In the genomic region with DNA sequence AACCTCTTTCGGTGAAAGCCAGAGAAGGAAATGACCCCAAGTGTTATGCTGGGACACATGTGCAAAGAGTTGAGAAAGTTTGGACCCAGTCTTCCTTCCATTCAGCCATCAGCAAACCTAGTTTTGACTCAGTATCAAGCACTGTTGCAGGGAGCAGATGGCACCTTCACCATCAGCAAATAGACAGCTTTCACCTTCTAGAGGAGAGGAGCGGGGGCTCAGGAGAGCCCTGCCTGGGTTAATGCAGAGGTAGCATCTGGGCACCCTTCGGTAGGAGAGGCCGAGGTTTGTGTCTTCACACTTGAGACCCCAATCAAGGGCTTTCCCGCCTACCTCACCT, we compare ENCODE assay signal across 11 cellular contexts. TPM values are rescaled to one million over a fixed set of nuclear protein-coding genes. Genes with fewer than 3 reads are reported as not detected.
DNase-seq lines count a peak whose midpoint lies in the region; ATAC-seq, FAIRE-seq and TF ChIP-seq lines count a peak whose summit lies in the region.
"Had no signal": no experiment of that assay in that cellular context is flagged by ENCODE, and none has a peak within 500 bp of the region (broad histone marks: within the 10 kb centered on the region; RNA-seq: fewer than 3 reads in every experiment).

No MANE protein-coding gene starts in this region.

- peaks cover 93% of the 10 kb centered on the region for H3K4me1 ChIP-seq in OCI-LY1 (ENCODE audit: insufficient read depth, low read length, severe bottlenecking)
- H3K4me1 ChIP-seq in rectal smooth muscle tissue (ENCODE audit: control insufficient read depth, insufficient read depth, low read length), result peaks cover 16% of the 10 kb centered on the region

- H3K27ac Mint-ChIP-seq in T-cell, result no peak overlapping the region
- H3K27ac Mint-ChIP-seq: activated naive CD4-positive, alpha-beta T cell treated with anti-CD3 and anti-CD28 coated beads for 36 hours had no signal

- H3K9me3 ChIP-seq in OCI-LY1 (ENCODE audit: low read length), result no peaks in the 10 kb centered on the region

- FAIRE-seq in GM12892 (lab: Jason Lieb, UNC), result peak; percentile 84

- H3K27ac ChIP-seq in OCI-LY1 (ENCODE audit: low read depth, low read length, poor library complexity, severe bottlenecking), result peak overlapping the region; percentile 98
- no peak overlapping the region for H3K27ac ChIP-seq in rectal smooth muscle tissue (ENCODE audit: low read depth, low read length)

- H3K36me3 ChIP-seq in OCI-LY1 (ENCODE audit: insufficient read depth, low read length) (no peaks in the 10 kb centered on the region), rectal smooth muscle tissue (ENCODE audit: control insufficient read depth, insufficient read depth, low read length) (peaks cover 3% of the 10 kb centered on the region)

- peaks cover 30 to 46% of the 10 kb centered on the region in 2 donors for H3K27me3 Mint-ChIP-seq in T-cell

- H3K4me1 Mint-ChIP-seq in T-cell, result peaks cover 8 to 14% (median 9%) of the 10 kb centered on the region in 3 donors

- H3K79me2 ChIP-seq in OCI-LY1 (ENCODE audit: insufficient read depth, low read length), result no peaks in the 10 kb centered on the region

- CTCF ChIA-PET in T-cell (lab: Charles Lee), result interaction anchor here in 1 of 2 donors (0.5 to 2.1 kb wide), 2 partner anchors 14 to 507 kb away, joined by 3 to 5 read pairs; no protein-coding TSS in a partner anchor

- no peaks in the 10 kb centered on the region for H3F3A ChIP-seq in OCI-LY1 (ENCODE audit: insufficient read depth, low read length)

- H3K4me2 ChIP-seq in OCI-LY1 (ENCODE audit: low read length), result peak overlapping the region; percentile 59

- no peaks in the 10 kb centered on the region for H3K9me3 Mint-ChIP-seq in T-cell
- H3K9me3 Mint-ChIP-seq: activated naive CD4-positive, alpha-beta T cell treated with anti-CD3 and anti-CD28 coated beads for 36 hours had no signal

- H3K4me3 ChIP-seq in OCI-LY1 (ENCODE audit: low read depth, low read length, poor library complexity, severe bottlenecking) (no peak overlapping the region), fibroblast of villous mesenchyme (ENCODE audit: low read depth, low read length) (peak overlapping the region; percentile 43), rectal smooth muscle tissue (ENCODE audit: low read length) (peak overlapping the region; percentile 41)

- H3K9ac ChIP-seq in OCI-LY1 (ENCODE audit: low read length) (peak overlapping the region; percentile 62; the same call in 1 of the 2 replicates), rectal smooth muscle tissue (ENCODE audit: low read length) (no peak overlapping the region)

- POLR2A ChIA-PET in T-cell (lab: Charles Lee), result interaction anchor here in 1 of 2 donors (0.5 kb wide), 1 partner anchor 150 kb away, joined by 6 read pairs; no protein-coding TSS in a partner anchor

- H3K27me3 ChIP-seq in OCI-LY1 (ENCODE audit: insufficient read depth, low read length) (no peaks in the 10 kb centered on the region), rectal smooth muscle tissue (ENCODE audit: control insufficient read depth, insufficient read depth, low read length) (no peaks in the 10 kb centered on the region)

- TF ChIP-seq CTCF in OCI-LY1 (IDR thresholded peaks at IDR 0.05; ENCODE audit: low read length) (no peak), fibroblast of villous mesenchyme (IDR thresholded peaks at IDR 0.05; ENCODE audit: insufficient read depth, low read depth, low read length) (no peak)

- DNase-seq in GM12892 (ENCODE audit: insufficient read length) (no peak), fibroblast of villous mesenchyme (ENCODE audit: low read depth) (no peak), GM19240 (ENCODE audit: insufficient read length, low spot score) (no peak), T-cell (no peak)
- no peak for DNase-seq in stimulated activated CD4-positive, alpha-beta T cell treated with anti-CD3 and anti-CD28 coated beads, Interleukin-15, amount 100 ng/mL, for 24 hours
- DNase-seq: activated naive CD4-positive, alpha-beta T cell treated with anti-CD3 and anti-CD28 coated beads for 36 hours; NCI-H510A; T1000 had no signal

- no peaks in the 10 kb centered on the region for H4K20me1 ChIP-seq in OCI-LY1 (ENCODE audit: insufficient read depth, low read length)

- H3K4me3 Mint-ChIP-seq in T-cell, result peak overlapping the region in 1 of 3 donors; percentile 67
- H3K4me3 Mint-ChIP-seq: activated naive CD4-positive, alpha-beta T cell treated with anti-CD3 and anti-CD28 coated beads for 36 hours had no signal

- no peak for TF ChIP-seq POLR2A in GM12892 (IDR thresholded peaks at IDR 0.05; ENCODE audit: low read depth, low read length)

- H2AFZ ChIP-seq in OCI-LY1 (ENCODE audit: low read length), result no peak overlapping the region

- ATAC-seq in T-cell (replicated peaks in 1 of 4), result no peak
- no peak for ATAC-seq in HG03045 (IDR thresholded peaks at IDR 0.05; ENCODE audit: unreplicated experiment)

- H3K36me3 Mint-ChIP-seq in T-cell, result no peaks in the 10 kb centered on the region

- H3K9me2 ChIP-seq in OCI-LY1 (ENCODE audit: low read depth, low read length), result no peaks in the 10 kb centered on the region

RNA-seq across cellular contexts. Expression of a gene that starts 16.2 kb away (rescaled TPM):
- polyA plus RNA-seq in GM12892 (2012; ENCODE audit: missing spikeins), result not detected
- total RNA-seq in fibroblast of villous mesenchyme, result under 0.01 TPM in 1 of 2 replicates, not detected in the other
- total RNA-seq in T-cell, result not detected
- total RNA-seq: activated naive CD4-positive, alpha-beta T cell treated with anti-CD3 and anti-CD28 coated beads for 36 hours had no signal

RNA-seq across cellular contexts. Expression of a gene that starts 18.8 kb away (rescaled TPM):
- 1.4 TPM for polyA plus RNA-seq in GM12892 (2012; ENCODE audit: missing spikeins)
- total RNA-seq in fibroblast of villous mesenchyme, result under 0.01 and 0.43 TPM in 2 replicates
- 1 to 10 TPM in 1 of 5 donors, under 1 TPM in 4; 0.13 to 3.2 (median 0.44) TPM for total RNA-seq in T-cell

RNA-seq across cellular contexts. Expression of a gene that starts 22.0 kb away (rescaled TPM):
- not detected for polyA plus RNA-seq in GM12892 (2012; ENCODE audit: missing spikeins)
- total RNA-seq in fibroblast of villous mesenchyme (6.5 and 13.5 TPM in 2 replicates), T-cell (not detected)
- total RNA-seq: activated naive CD4-positive, alpha-beta T cell treated with anti-CD3 and anti-CD28 coated beads for 36 hours had no signal

RNA-seq across cellular contexts. Expression of a gene that starts 28.4 kb away (rescaled TPM):
- polyA plus RNA-seq in GM12892 (2012; ENCODE audit: missing spikeins), result 8.6 TPM
- total RNA-seq in fibroblast of villous mesenchyme (5.2 and 5.8 TPM in 2 replicates), T-cell (10 to 100 TPM; 18.4 to 21.4 (median 20.3) TPM)

RNA-seq across cellular contexts. Expression of a gene that starts 45.8 kb away (rescaled TPM):
- 3.1 TPM for polyA plus RNA-seq in GM12892 (2012; ENCODE audit: missing spikeins)
- 77.3 and 86.4 TPM in 2 replicates for total RNA-seq in fibroblast of villous mesenchyme
- 10 to 100 TPM in 1 of 5 donors, 1 to 10 TPM in 1, under 1 TPM in 3; 0.50 to 10.2 (median 0.76) TPM for total RNA-seq in T-cell
